Comparison of ENCODE assay signal across 23 cellular contexts in the genomic region with DNA sequence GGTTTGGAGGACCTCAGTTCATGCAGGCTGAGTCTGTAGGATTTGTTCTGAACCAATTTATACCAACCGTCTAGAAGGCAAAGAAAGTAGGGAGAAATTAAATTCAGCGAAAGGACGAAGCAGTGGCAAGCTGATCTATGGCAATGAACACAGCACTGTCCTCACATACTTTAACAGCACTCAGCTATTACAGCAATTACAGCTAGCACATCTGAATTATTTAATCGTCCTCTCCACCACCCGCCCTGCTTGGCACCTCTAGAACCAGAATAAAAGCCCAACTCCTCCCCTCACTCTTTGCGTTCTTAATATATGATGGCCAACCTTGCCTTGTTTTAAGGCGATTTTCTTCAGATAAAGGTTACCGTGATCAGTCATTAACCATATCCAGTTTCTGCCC.
DNase-seq lines count a peak whose midpoint lies in the region; ATAC-seq, FAIRE-seq and TF ChIP-seq lines count a peak whose summit lies in the region.
"Had no signal": no experiment of that assay in that cellular context is flagged by ENCODE, and none has a peak within 500 bp of the region (broad histone marks: within the 10 kb centered on the region; RNA-seq: fewer than 3 reads in every experiment).

No MANE protein-coding gene starts in this region.

- no peaks in the 10 kb centered on the region for H3K36me3 Mint-ChIP-seq in nephron (ENCODE audit: low read depth)
- H3K36me3 Mint-ChIP-seq: CD14-positive monocyte, IgD-negative memory B cell, T-cell had no signal

- no peaks in the 10 kb centered on the region for H4K20me1 ChIP-seq in BLaER1

- FAIRE-seq in D721Med (lab: Jason Lieb, UNC): peak; percentile 11
- FAIRE-seq: A204.1, GM18507 had no signal

- H3K36me3 ChIP-seq in BLaER1 (no peaks in the 10 kb centered on the region), prostate gland (no peaks in the 10 kb centered on the region)

- peaks cover 20% of the 10 kb centered on the region for H3K4me1 Mint-ChIP-seq in nephron
- H3K4me1 Mint-ChIP-seq: CD14-positive monocyte, IgD-negative memory B cell, T-cell had no signal

- peak overlapping the region; percentile 11 to 75 (median 30) for H3K27ac Mint-ChIP-seq in nephron
- H3K27ac Mint-ChIP-seq: CD14-positive monocyte, IgD-negative memory B cell, T-cell had no signal

- no peak overlapping the region for H3K9ac ChIP-seq in BLaER1
- H3K9ac ChIP-seq: KMS-11 had no signal

- no peaks in the 10 kb centered on the region for H3K9me3 ChIP-seq in BLaER1
- H3K9me3 ChIP-seq in prostate gland: no peaks in the 10 kb centered on the region

- TF ChIP-seq CTCF in D721Med (IDR thresholded peaks at IDR 0.05; ENCODE audit: insufficient read depth, missing control alignments) (no peak), nephron (IDR thresholded peaks at IDR 0.05; ENCODE audit: unreplicated experiment in 3 of 3) (no peak), prostate gland (IDR thresholded peaks at IDR 0.05) (no peak)

- intact Hi-C loops in prostate gland (cut with DNase I): no loop called here

- DNase-seq in D721Med (ENCODE audit: insufficient read length, low spot score) (no peak), NCI-H2227 treated with DMSO at 0.1 percent for 48 hours (lab: John Stamatoyannopoulos, UW) (peak; percentile 32), NCI-H187 treated with DMSO at 0.1 percent for 48 hours (lab: John Stamatoyannopoulos, UW) (no peak), prostate gland (ENCODE audit: low spot score) (no peak)
- DNase-seq: AML-193; MM.1S; NCI-H1694 treated with DMSO at 0.1 percent for 48 hours; NCI-H2171 treated with DMSO at 0.1 percent for 48 hours; NCI-H446; NCI-H524 treated with DMSO at 0.1 percent for 48 hours; NCI-H82; NK-92 treated with Interleukin-12 subunit alpha and Interleukin-12 subunit beta, amount 100 ng/mL, for 24 hours; PC-3; SHP77; T-cell had no signal

- no peaks in the 10 kb centered on the region for H3K9me3 Mint-ChIP-seq in nephron

- H3K27ac ChIP-seq in BLaER1: no peak overlapping the region
- H3K27ac ChIP-seq in prostate gland: no peak overlapping the region
- H3K27ac ChIP-seq: KMS-11 had no signal

- peak overlapping the region; percentile 53 for H3K4me2 ChIP-seq in BLaER1
- H3K4me2 ChIP-seq: KMS-11 had no signal

- H3K4me3 ChIP-seq in BLaER1: no peak overlapping the region
- no peak overlapping the region for H3K4me3 ChIP-seq in prostate gland

- TF ChIP-seq POLR2A in prostate gland (IDR thresholded peaks at IDR 0.05): no peak

- H3K27me3 Mint-ChIP-seq in nephron (ENCODE audit: low read depth): no peaks in the 10 kb centered on the region
- H3K27me3 Mint-ChIP-seq: IgD-negative memory B cell, T-cell had no signal

- no peak overlapping the region for H3K4me3 Mint-ChIP-seq in nephron
- H3K4me3 Mint-ChIP-seq: CD14-positive monocyte, IgD-negative memory B cell, T-cell had no signal

- peaks cover 13% of the 10 kb centered on the region for H3K4me1 ChIP-seq in BLaER1
- H3K4me1 ChIP-seq in prostate gland (replicated peaks): no peaks in the 10 kb centered on the region

- ATAC-seq in GM21825 (IDR thresholded peaks at IDR 0.05; ENCODE audit: unreplicated experiment): no peak
- ATAC-seq: PC-3, T-cell had no signal

- H3K27me3 ChIP-seq in BLaER1: no peaks in the 10 kb centered on the region
- H3K27me3 ChIP-seq in prostate gland (replicated peaks; ENCODE audit: insufficient read depth): no peaks in the 10 kb centered on the region

- WGBS in prostate gland: 92% methylated on average over 8 of the region's 8 CpGs
